In the genomic region with DNA sequence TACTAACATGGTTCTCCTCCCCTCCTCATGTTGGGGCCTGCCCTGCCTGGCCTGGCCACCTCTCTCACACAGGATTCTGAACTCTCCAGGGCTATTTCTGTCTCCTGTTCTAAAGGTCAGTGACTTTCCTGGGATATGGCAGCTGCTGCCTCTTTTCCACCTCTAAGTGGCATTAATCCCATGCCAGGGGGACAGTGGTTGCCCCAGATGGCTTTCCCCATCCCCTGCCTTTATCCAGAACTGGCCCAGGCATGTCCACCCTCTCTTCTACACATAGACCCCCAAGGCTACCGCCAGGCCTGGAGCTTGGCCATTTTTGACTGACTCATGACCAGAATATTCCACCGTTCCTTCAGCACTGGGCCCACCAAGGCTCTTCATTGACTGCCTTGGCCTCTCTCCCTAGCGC, we compare ENCODE assay signal across 14 cellular contexts.
DNase-seq lines count a peak whose midpoint lies in the region; ATAC-seq, FAIRE-seq and TF ChIP-seq lines count a peak whose summit lies in the region.
"Had no signal": no experiment of that assay in that cellular context is flagged by ENCODE, and none has a peak within 500 bp of the region (broad histone marks: within the 10 kb centered on the region; RNA-seq: fewer than 3 reads in every experiment).

No MANE protein-coding gene starts in this region.

- no peak overlapping the region for H3K4me2 ChIP-seq in H1 (ENCODE audit: insufficient read depth in 1 of 2, low read depth in 2 of 2, low read length in 2 of 2)

- H2AK5ac ChIP-seq in H1 (ENCODE audit: low read depth, low read length) = no peak overlapping the region

- H3K23me2 ChIP-seq in H1 (ENCODE audit: low read depth, low read length) = no peaks in the 10 kb centered on the region

- no peaks in the 10 kb centered on the region for H3K36me3 ChIP-seq in H1 (ENCODE audit: control insufficient read depth in 2 of 4, insufficient read depth in 4 of 4, low read length in 3 of 4)
- no peaks in the 10 kb centered on the region for H3K36me3 ChIP-seq in mucosa of stomach (ENCODE audit: control insufficient read depth, insufficient read depth, low read length)

- H4K8ac ChIP-seq in H1 (ENCODE audit: extremely low read depth, insufficient read depth, low read length) = peak overlapping the region; percentile 43; the same call in 1 of the 2 replicates

- no peaks in the 10 kb centered on the region; the same call in 1 of the 2 replicates for H3K79me1 ChIP-seq in H1 (ENCODE audit: low read depth, low read length)

- TF ChIP-seq POLR2A in H1 (IDR thresholded peaks at IDR 0.05; ENCODE audit: control extremely low read depth in 1 of 2, low read depth in 2 of 2, low read length in 2 of 2) = no peak

- H3K14ac ChIP-seq in H1 (ENCODE audit: insufficient read length) = no peak overlapping the region

- H4K20me1 ChIP-seq in H1 (replicated peaks in 1 of 2; ENCODE audit: control insufficient read depth in 1 of 2, insufficient read depth in 2 of 2, low read length in 2 of 2) = no peaks in the 10 kb centered on the region

- H2BK5ac ChIP-seq in H1 (ENCODE audit: low read depth, low read length) = 0 out of 2 replicates have a peak overlapping the region, but pooled peaks have one; percentile 62

- H4K91ac ChIP-seq in H1 (replicated peaks; ENCODE audit: insufficient read length, low read length) = peak overlapping the region; percentile 34

- no peak overlapping the region for H2BK15ac ChIP-seq in H1 (ENCODE audit: low read length)

- H3K4ac ChIP-seq in H1 (replicated peaks; ENCODE audit: insufficient read length, low read depth, low read length) = no peak overlapping the region

- H3K9ac ChIP-seq in H1 (replicated peaks in 1 of 4; ENCODE audit: extremely low read depth in 1 of 4, low read depth in 3 of 4, low read length in 3 of 4) = no peak overlapping the region
- peak overlapping the region; percentile 19 for H3K9ac ChIP-seq in mucosa of stomach (ENCODE audit: low read length)

- H3K4me3 ChIP-seq in H1 (ENCODE audit: extremely low read depth in 1 of 4, insufficient read depth in 2 of 4, low read depth in 3 of 4, low read length in 4 of 4) = no peak overlapping the region
- H3K4me3 ChIP-seq in mucosa of stomach (ENCODE audit: low read length) = no peak overlapping the region

- H3K79me2 ChIP-seq in H1 (ENCODE audit: control insufficient read depth in 1 of 2, insufficient read depth in 2 of 2, low read length in 2 of 2) = no peaks in the 10 kb centered on the region

- no peak for TF ChIP-seq RAD21 in H1 (IDR thresholded peaks at IDR 0.05 in 1 of 2, conservative IDR thresholded peaks at IDR 0.05 in 1 of 2; ENCODE audit: low read depth in 2 of 2, low read length in 2 of 2)

- no peak overlapping the region for H3K4me3 Mint-ChIP-seq in activated naive CD8-positive, alpha-beta T cell treated with anti-CD3 and anti-CD28 coated beads, Interleukin-2, amount 10 ng/mL, durations not matched to agents 7 days and 5 days
- H3K4me3 Mint-ChIP-seq in activated naive CD8-positive, alpha-beta T cell treated with anti-CD3 and anti-CD28 coated beads, Interleukin-2, amount 50 U/mL, for 24 hours = no peak overlapping the region

- H3K9me3 ChIP-seq in H1 (ENCODE audit: insufficient read depth in 2 of 2, low read depth in 1 of 2, low read length in 1 of 2) (no peaks in the 10 kb centered on the region), mucosa of stomach (ENCODE audit: control insufficient read depth, low read length) (no peaks in the 10 kb centered on the region)

- POLR2A ChIA-PET in activated naive CD8-positive, alpha-beta T cell treated with anti-CD3 and anti-CD28 coated beads, Interleukin-2, amount 10 ng/mL, durations not matched to agents 7 days and 5 days (lab: Charles Lee) = no interaction called here
- POLR2A ChIA-PET in H1 (lab: Charles Lee; ENCODE audit: partially characterized antibody) = interaction anchor here (1.2 to 4.7 kb wide), 3 partner anchors 10 to 31 kb away, joined by 3 to 18 read pairs (median 4); no protein-coding TSS in a partner anchor

- no peak overlapping the region for H2BK20ac ChIP-seq in H1 (ENCODE audit: low read length)

- no peak overlapping the region for H3K56ac ChIP-seq in H1 (replicated peaks; ENCODE audit: insufficient read length, low read depth, low read length)

- H3K27ac ChIP-seq in H1 (ENCODE audit: low read depth, low read length) = no peak overlapping the region

- H3K36me3 Mint-ChIP-seq in activated naive CD8-positive, alpha-beta T cell treated with anti-CD3 and anti-CD28 coated beads, Interleukin-2, amount 10 ng/mL, durations not matched to agents 7 days and 5 days = no peaks in the 10 kb centered on the region
- H3K36me3 Mint-ChIP-seq in activated naive CD8-positive, alpha-beta T cell treated with anti-CD3 and anti-CD28 coated beads, Interleukin-2, amount 50 U/mL, for 24 hours (ENCODE audit: low read depth) = no peaks in the 10 kb centered on the region

- CTCF ChIA-PET in H1 (lab: Charles Lee; ENCODE audit: partially characterized antibody) = interaction anchor here (0.7 to 21.9 kb wide), 8 partner anchors 9 to 130 kb away, joined by 3 to 403 read pairs (median 6); no protein-coding TSS in a partner anchor

- 93% methylated on average over 3 of the region's 3 CpGs; no CpG with 5 or more reads in 1 of the 2 experiments for WGBS in H1 (ENCODE audit: extremely low coverage in 1 of 2, insufficient coverage in 1 of 2, insufficient read length in 1 of 2, insufficient replicate concordance in 2 of 2, low coverage in 1 of 2, low lambda C conversion rate in 2 of 2, missing lambda C conversion rate in 1 of 2), 2 experiments

- H3K9me3 Mint-ChIP-seq in activated naive CD8-positive, alpha-beta T cell treated with anti-CD3 and anti-CD28 coated beads, Interleukin-2, amount 10 ng/mL, durations not matched to agents 7 days and 5 days = no peaks in the 10 kb centered on the region
- H3K9me3 Mint-ChIP-seq in activated naive CD8-positive, alpha-beta T cell treated with anti-CD3 and anti-CD28 coated beads, Interleukin-2, amount 50 U/mL, for 24 hours = no peaks in the 10 kb centered on the region

- H2BK120ac ChIP-seq in H1 (replicated peaks; ENCODE audit: low read depth, low read length) = no peak overlapping the region

- no peak for ATAC-seq in activated naive CD8-positive, alpha-beta T cell treated with anti-CD3 and anti-CD28 coated beads, Interleukin-2, amount 10 ng/mL, durations not matched to agents 7 days and 5 days (ENCODE audit: low read depth)
- no peak for ATAC-seq in activated naive CD8-positive, alpha-beta T cell treated with anti-CD3 and anti-CD28 coated beads, Interleukin-2, amount 50 U/mL, for 24 hours
- no peak for ATAC-seq in GM19023 (IDR thresholded peaks at IDR 0.05; ENCODE audit: unreplicated experiment)

- no peaks in the 10 kb centered on the region for H3K27me3 Mint-ChIP-seq in activated naive CD8-positive, alpha-beta T cell treated with anti-CD3 and anti-CD28 coated beads, Interleukin-2, amount 10 ng/mL, durations not matched to agents 7 days and 5 days
- H3K27me3 Mint-ChIP-seq in activated naive CD8-positive, alpha-beta T cell treated with anti-CD3 and anti-CD28 coated beads, Interleukin-2, amount 50 U/mL, for 24 hours = no peaks in the 10 kb centered on the region

- TF ChIP-seq EP300 in H1 (IDR thresholded peaks at IDR 0.05; ENCODE audit: borderline replicate concordance in 1 of 2, low read depth in 2 of 2, low read length in 2 of 2) = no peak

- H3K4me1 ChIP-seq in H1 (replicated peaks in 1 of 4; ENCODE audit: control insufficient read depth in 3 of 4, insufficient read depth in 4 of 4, low read length in 3 of 4) (peaks cover 0 to 27% (median 13%) of the 10 kb centered on the region in 4 experiments; a peak in 6 of 7 replicates), mucosa of stomach (ENCODE audit: control insufficient read depth, insufficient read depth, low read length) (peaks cover 10% of the 10 kb centered on the region)

- no peak overlapping the region for H3K23ac ChIP-seq in H1 (ENCODE audit: insufficient read length)

- H2AFZ ChIP-seq in H1 (ENCODE audit: low read length) = no peak overlapping the region

- peak overlapping the region; percentile 42 for H3K27ac Mint-ChIP-seq in activated naive CD8-positive, alpha-beta T cell treated with anti-CD3 and anti-CD28 coated beads, Interleukin-2, amount 10 ng/mL, durations not matched to agents 7 days and 5 days
- H3K27ac Mint-ChIP-seq in activated naive CD8-positive, alpha-beta T cell treated with anti-CD3 and anti-CD28 coated beads, Interleukin-2, amount 50 U/mL, for 24 hours = no peak overlapping the region

- no peak overlapping the region for H4K5ac ChIP-seq in H1 (ENCODE audit: insufficient read length, low read depth, low read length)

- H3K18ac ChIP-seq in H1 (ENCODE audit: extremely low read depth, low read length) = no peak overlapping the region

- FAIRE-seq in H1 (lab: Jason Lieb, UNC) = no peak

- no peak overlapping the region for H2BK12ac ChIP-seq in H1 (ENCODE audit: low read depth, low read length)

- H3K4me1 Mint-ChIP-seq in activated naive CD8-positive, alpha-beta T cell treated with anti-CD3 and anti-CD28 coated beads, Interleukin-2, amount 10 ng/mL, durations not matched to agents 7 days and 5 days = peaks cover 11% of the 10 kb centered on the region
- H3K4me1 Mint-ChIP-seq in activated naive CD8-positive, alpha-beta T cell treated with anti-CD3 and anti-CD28 coated beads, Interleukin-2, amount 50 U/mL, for 24 hours = peaks cover 15% of the 10 kb centered on the region

- no peak for TF ChIP-seq CTCF in H1 (IDR thresholded peaks at IDR 0.05; ENCODE audit: control extremely low read depth in 1 of 3, insufficient read depth in 1 of 3, low read depth in 1 of 3, low read length in 3 of 3)

- H3K27me3 ChIP-seq in H1 (replicated peaks in 1 of 4; ENCODE audit: control insufficient read depth in 3 of 4, extremely low read depth in 1 of 4, insufficient read depth in 3 of 4, low read length in 3 of 4) (no peaks in the 10 kb centered on the region), mucosa of stomach (ENCODE audit: control insufficient read depth, insufficient read depth, low read length) (peaks cover 4% of the 10 kb centered on the region)

- no peak for DNase-seq in activated naive CD8-positive, alpha-beta T cell treated with anti-CD3 and anti-CD28 coated beads, Interleukin-2, amount 10 ng/mL, durations not matched to agents 7 days and 5 days
- DNase-seq in activated naive CD8-positive, alpha-beta T cell treated with anti-CD3 and anti-CD28 coated beads, Interleukin-2, amount 50 U/mL, for 24 hours = no peak
- DNase-seq in H1 (ENCODE audit: low read depth in 1 of 2, low spot score in 2 of 2) (no peak), AML-193 (lab: John Stamatoyannopoulos, UW) (no peak), NCI-H2029 treated with DMSO at 0.1 percent for 48 hours (lab: John Stamatoyannopoulos, UW) (no peak), KG1 (lab: John Stamatoyannopoulos, UW) (no peak)
- DNase-seq: activated CD8-positive, alpha-beta memory T cell treated with anti-CD3 and anti-CD28 coated beads, Interleukin-2, amount 50 U/mL, for 4 hours; COR-L47; H7; MM.1S; NCI-H2107; stimulated activated CD4-positive, alpha-beta T cell treated with anti-CD3 and anti-CD28 coated beads, Interleukin-12 subunit alpha, Interleukin-12 subunit beta, amount 100 ng/mL, for 4 hours had no signal

TF ChIP-seq in H1, 55 proteins besides CTCF, POLR2A, EP300 and RAD21 (continues in another document):
- TF ChIP-seq TCF12 (IDR thresholded peaks at IDR 0.05; ENCODE audit: low read depth, low read length) = no peak
- no peak for TF ChIP-seq SP2 (IDR thresholded peaks at IDR 0.05; ENCODE audit: low read length)
- no peak for TF ChIP-seq CREB1 (IDR thresholded peaks at IDR 0.05)
